Comparison of ENCODE assay signal across 19 cellular contexts in the genomic region with DNA sequence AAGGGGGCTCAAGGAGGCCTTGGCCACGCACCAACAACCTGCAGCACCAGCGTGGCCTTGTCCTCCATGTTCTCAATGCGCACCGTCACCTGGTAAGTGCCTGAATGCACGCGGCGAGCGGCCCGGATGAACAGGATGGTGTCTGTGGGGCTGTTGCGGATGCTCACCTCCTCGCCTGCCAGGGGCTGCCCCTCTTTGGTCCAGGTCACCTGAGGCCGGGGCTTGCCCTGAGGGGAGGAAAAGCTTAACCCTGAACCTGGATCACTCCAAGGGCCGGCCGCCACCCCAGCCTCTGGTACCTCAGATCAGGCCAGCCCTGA. TPM values are rescaled to one million over a fixed set of nuclear protein-coding genes. Genes with fewer than 3 reads are reported as not detected.
DNase-seq lines count a peak whose midpoint lies in the region; ATAC-seq and TF ChIP-seq lines count a peak whose summit lies in the region.
"Had no signal": no experiment of that assay in that cellular context is flagged by ENCODE, and none has a peak within 500 bp of the region (broad histone marks: within the 10 kb centered on the region; RNA-seq: fewer than 3 reads in every experiment).

No MANE protein-coding gene starts in this region.

- no peaks in the 10 kb centered on the region for H3K27me3 ChIP-seq in SK-N-SH (ENCODE audit: insufficient read depth)
- no peaks in the 10 kb centered on the region for H3K27me3 ChIP-seq in right atrium auricular region
- H3K27me3 ChIP-seq in neural progenitor cell = no peaks in the 10 kb centered on the region

- H2AFZ ChIP-seq in SK-N-SH (ENCODE audit: low read depth) (no peak overlapping the region), neural progenitor cell (replicated peaks) (no peak overlapping the region)
- H2AFZ ChIP-seq: GM23248 had no signal

- H3K27me3 Mint-ChIP-seq in neural progenitor cell (ENCODE audit: insufficient read depth, low read depth) = peaks cover 6% of the 10 kb centered on the region
- H3K27me3 Mint-ChIP-seq: CD4-positive, alpha-beta T cell had no signal

- TF ChIP-seq CTCF in SK-N-SH (IDR thresholded peaks at IDR 0.05) (no peak), right atrium auricular region (IDR thresholded peaks at IDR 0.05) (no peak), neural progenitor cell (IDR thresholded peaks at IDR 0.05) (no peak)

- CTCF ChIA-PET in SK-N-SH (lab: Yijun Ruan, JAX) = interaction anchor here (0.9 to 1.1 kb wide), 2 partner anchors 19 to 20 kb away, joined by 3 read pairs; no protein-coding TSS in a partner anchor

- H3K4me3 ChIP-seq in SK-N-SH (ENCODE audit: low read depth in 2 of 2, low read length in 1 of 2) (no peak overlapping the region), right atrium auricular region (no peak overlapping the region), neural progenitor cell (no peak overlapping the region)
- H3K4me3 ChIP-seq: A549, GM23248 had no signal

- no peak overlapping the region for H3K27ac ChIP-seq in SK-N-SH (ENCODE audit: low read depth in 2 of 2, low read length in 1 of 2)
- H3K27ac ChIP-seq in right atrium auricular region = peak overlapping the region; percentile 16 to 35
- H3K27ac ChIP-seq in neural progenitor cell = no peak overlapping the region
- H3K27ac ChIP-seq: 22Rv1, A549, C4-2B, GM23248, HL-60 had no signal

- no peaks in the 10 kb centered on the region for H3K79me2 ChIP-seq in SK-N-SH (ENCODE audit: insufficient read depth)
- H3K79me2 ChIP-seq in neural progenitor cell (ENCODE audit: low read depth) = no peaks in the 10 kb centered on the region

- H3K9me2 ChIP-seq in SK-N-SH = no peaks in the 10 kb centered on the region

- H3K9me3 ChIP-seq in SK-N-SH = no peaks in the 10 kb centered on the region
- H3K9me3 ChIP-seq in right atrium auricular region = no peaks in the 10 kb centered on the region
- H3K9me3 ChIP-seq in neural progenitor cell (ENCODE audit: low read depth) = no peaks in the 10 kb centered on the region
- H3K9me3 ChIP-seq: A549, Caco-2 had no signal

- H3K4me2 ChIP-seq in SK-N-SH = no peak overlapping the region
- H3K4me2 ChIP-seq in neural progenitor cell = no peak overlapping the region
- H3K4me2 ChIP-seq: A549 had no signal

- H3K36me3 Mint-ChIP-seq in neural progenitor cell = no peaks in the 10 kb centered on the region

- H3K9ac ChIP-seq in SK-N-SH = no peak overlapping the region
- no peak overlapping the region for H3K9ac ChIP-seq in neural progenitor cell
- H3K9ac ChIP-seq: GM23248 had no signal

- ATAC-seq in SK-N-SH treated with all-trans-retinoic acid at 6 μM for 48 hours (no peak), Right ventricle myocardium inferior (no peak)
- ATAC-seq: A549, HCT116 had no signal

- no peaks in the 10 kb centered on the region for H3F3A ChIP-seq in SK-N-SH (replicated peaks; ENCODE audit: insufficient read depth)
- H3F3A ChIP-seq in neural progenitor cell (ENCODE audit: low read depth) = peaks cover 3% of the 10 kb centered on the region

- no peak overlapping the region for H3K27ac Mint-ChIP-seq in neural progenitor cell
- H3K27ac Mint-ChIP-seq: CD4-positive, alpha-beta T cell; HFFc6 had no signal

- H3K4me3 Mint-ChIP-seq in neural progenitor cell = no peak overlapping the region
- H3K4me3 Mint-ChIP-seq: CD4-positive, alpha-beta T cell; HFFc6 had no signal

- 98% methylated on average over 10 of the region's 14 CpGs for WGBS in SK-N-SH (ENCODE audit: low lambda C conversion rate)

- peaks cover 4% of the 10 kb centered on the region for H3K4me1 Mint-ChIP-seq in neural progenitor cell

- H3K4me1 ChIP-seq in SK-N-SH (ENCODE audit: control insufficient read depth in 1 of 2, insufficient read depth in 2 of 2, low read depth in 1 of 2, low read length in 1 of 2) = no peaks in the 10 kb centered on the region
- peaks cover 0 to 46% of the 10 kb centered on the region in 2 donors for H3K4me1 ChIP-seq in right atrium auricular region
- no peaks in the 10 kb centered on the region for H3K4me1 ChIP-seq in neural progenitor cell
- H3K4me1 ChIP-seq: Caco-2 had no signal

- DNase-seq in SK-N-SH (peak; percentile 34), right atrium auricular region (ENCODE audit: low spot score) (no peak), Right ventricle myocardium inferior (ENCODE audit: missing footprints) (no peak), neural progenitor cell (ENCODE audit: low spot score) (peak; percentile 0), NCI-H187 (lab: John Stamatoyannopoulos, UW) (no peak), T1000 (lab: John Stamatoyannopoulos, UW) (no peak)
- DNase-seq: AML-193; CD4-positive, alpha-beta T cell; GM23248; HFFc6 had no signal

- no peak for TF ChIP-seq RAD21 in SK-N-SH (IDR thresholded peaks at IDR 0.05; ENCODE audit: low read length)

- POLR2A ChIA-PET in SK-N-SH (lab: Yijun Ruan, JAX) = no interaction called here

- intact Hi-C loops in Right ventricle myocardium inferior (cut with DNase I) = no loop called here

- H3K36me3 ChIP-seq in SK-N-SH (replicated peaks in 1 of 2; ENCODE audit: control insufficient read depth in 1 of 2, insufficient read depth in 2 of 2, low read length in 1 of 2) = peaks cover 0 to 8% of the 10 kb centered on the region in 2 experiments
- peaks cover 94% of the 10 kb centered on the region for H3K36me3 ChIP-seq in right atrium auricular region
- H3K36me3 ChIP-seq in neural progenitor cell = no peaks in the 10 kb centered on the region

- TF ChIP-seq EP300 in SK-N-SH (IDR thresholded peaks at IDR 0.05; ENCODE audit: borderline replicate concordance in 1 of 2, low read depth in 1 of 2, low read length in 1 of 2) = no peak

- no peaks in the 10 kb centered on the region for H3K9me3 Mint-ChIP-seq in neural progenitor cell
- H3K9me3 Mint-ChIP-seq: CD4-positive, alpha-beta T cell; HFFc6 had no signal

- no peaks in the 10 kb centered on the region for H4K20me1 ChIP-seq in SK-N-SH (ENCODE audit: insufficient read depth)
- H4K20me1 ChIP-seq in neural progenitor cell (ENCODE audit: low read depth) = no peaks in the 10 kb centered on the region

TF ChIP-seq in SK-N-SH, 30 proteins besides CTCF, POLR2A, EP300 and RAD21 (continues in another document):
- TF ChIP-seq TEAD4 (IDR thresholded peaks at IDR 0.05; ENCODE audit: borderline replicate concordance, insufficient read depth) (no peak), NFIC (IDR thresholded peaks at IDR 0.05; ENCODE audit: borderline replicate concordance) (no peak), CHD2 (IDR thresholded peaks at IDR 0.05; ENCODE audit: low read length, partially characterized antibody) (no peak), USF1 (IDR thresholded peaks at IDR 0.05; ENCODE audit: borderline replicate concordance, low read depth) (no peak), GABPA (IDR thresholded peaks at IDR 0.05; ENCODE audit: low read depth) (no peak), RCOR1 (IDR thresholded peaks at IDR 0.05; ENCODE audit: low read length) (no peak), EZH2phosphoT487 (IDR thresholded peaks at IDR 0.05; ENCODE audit: borderline replicate concordance, low read depth) (no peak), FOSL2 (IDR thresholded peaks at IDR 0.05; ENCODE audit: borderline replicate concordance, low read depth) (no peak)

TF ChIP-seq in SK-N-SH treated with all-trans-retinoic acid at 6 μM for 48 hours, 23 proteins besides CTCF, POLR2A, EP300 and RAD21:
- TF ChIP-seq CSDC2 (CRISPR knock-in tag; IDR thresholded peaks at IDR 0.05) = no peak
- no peak for TF ChIP-seq TCF4 (CRISPR knock-in tag; IDR thresholded peaks at IDR 0.05; ENCODE audit: borderline replicate concordance)
- TF ChIP-seq CREB5 (CRISPR knock-in tag; IDR thresholded peaks at IDR 0.05; ENCODE audit: low read depth) = no peak
- no peak for TF ChIP-seq RARB (CRISPR knock-in tag; IDR thresholded peaks at IDR 0.05)
- TF ChIP-seq ZC3H10 (CRISPR knock-in tag; IDR thresholded peaks at IDR 0.05) = no peak
- no peak for TF ChIP-seq PPARA (CRISPR knock-in tag; IDR thresholded peaks at IDR 0.05; ENCODE audit: borderline replicate concordance)
- TF ChIP-seq TOX (CRISPR knock-in tag; IDR thresholded peaks at IDR 0.05; ENCODE audit: borderline replicate concordance) = no peak

RNA-seq across cellular contexts. Expression of gene MYBPC3, which starts 19.0 kb away (rescaled TPM):
- polyA plus RNA-seq in SK-N-SH (2012; rRNA removed) = not detected in 2 replicates
- polyA plus RNA-seq in SK-N-SH (2012; cell fraction: cytosol; rRNA removed) = not detected in 2 replicates
- not detected in 2 replicates for polyA plus RNA-seq in SK-N-SH (2012; cell fraction: nucleus; rRNA removed)
- total RNA-seq in right atrium auricular region (1,000 to 10,000 TPM in 1 of 2 donors, 100 to 1,000 TPM in 1; 797 to 1,210 TPM), Right ventricle myocardium inferior (2,397 TPM), neural progenitor cell (ENCODE audit: low replicate concordance) (0.06 and 0.12 TPM in 2 replicates)
- total RNA-seq: Caco-2; CD4-positive, alpha-beta T cell; GM23248; HFFc6; HT1080 had no signal
- polyA plus RNA-seq: BJ, GM23248 had no signal

RNA-seq across cellular contexts. Expression of gene SPI1, which starts 44.9 kb away (rescaled TPM):
- 0.19 TPM in 1 of 2 replicates, not detected in the other for polyA plus RNA-seq in SK-N-SH (2012; rRNA removed)
- 0.08 and 0.09 TPM in 2 replicates for polyA plus RNA-seq in SK-N-SH (2012; cell fraction: cytosol; rRNA removed)
- 0.06 and 0.31 TPM in 2 replicates for polyA plus RNA-seq in SK-N-SH (2012; cell fraction: nucleus; rRNA removed)
- total RNA-seq in right atrium auricular region (10 to 100 TPM in 1 of 2 donors, 1 to 10 TPM in 1; 7.5 to 23.1 TPM), Right ventricle myocardium inferior (14.6 TPM), neural progenitor cell (ENCODE audit: low replicate concordance) (not detected in 2 replicates)
- total RNA-seq: Caco-2, GM23248, HFFc6, HT1080 had no signal
- polyA plus RNA-seq: BJ had no signal

Comparison
In these comparisons a context has a peak if more than half of its experiments do, and no peak if none do; other contexts are left out.
1. DNase-seq: peak in SK-N-SH (single experiment) and neural progenitor cell (single experiment); none in right atrium auricular region (single experiment), Right ventricle myocardium inferior (single experiment), NCI-H187 (0 of 2) and T1000 (single experiment).
2. H3K27ac ChIP-seq: peak in right atrium auricular region (2 of 2); none in SK-N-SH (0 of 2) and neural progenitor cell (single experiment).
3. RNA of gene MYBPC3, which starts 19.0 kb away (total RNA-seq): 2,397 TPM in Right ventricle myocardium inferior (single experiment) and 797 to 1,210 TPM in right atrium auricular region; 0.06 to 0.12 TPM in neural progenitor cell; every median in the first group is over 100 times any median in the second.